In the genomic region with DNA sequence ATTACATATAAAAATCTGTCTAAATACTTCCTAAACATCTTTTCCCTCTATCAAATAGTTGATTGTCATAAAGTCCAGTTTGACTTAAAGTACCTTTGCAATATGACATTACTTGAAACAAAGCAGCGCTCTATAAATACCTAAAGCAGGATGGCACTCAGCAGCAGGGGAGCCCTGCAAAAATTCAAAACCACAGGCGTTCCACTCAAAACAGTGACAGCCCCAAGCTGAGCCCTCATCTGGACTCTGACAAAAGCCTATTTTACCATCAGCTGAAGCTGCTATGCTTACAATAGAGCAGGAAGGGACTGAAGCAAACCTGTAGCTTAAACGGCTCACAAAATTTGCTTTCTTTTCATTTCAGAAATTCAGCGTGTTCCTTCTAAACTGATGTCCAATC, we compare ENCODE assay signal across 35 cellular contexts. TPM values are rescaled to one million over a fixed set of nuclear protein-coding genes. Genes with fewer than 3 reads are reported as not detected.
"Had no signal": no experiment of that assay in that cellular context is flagged by ENCODE, and none has a peak within 500 bp of the region (broad histone marks: within the 10 kb centered on the region; RNA-seq: fewer than 3 reads in every experiment).

No MANE protein-coding gene starts in this region.

- H3K9me3 Mint-ChIP-seq: endodermal cell, mesothelial cell of epicardium, neural crest cell had no signal

- H3K4me3 Mint-ChIP-seq: endodermal cell; mesothelial cell of epicardium; naive B cell; natural killer cell treated with Interleukin-12 subunit alpha and Interleukin-12 subunit beta and Interleukin-15 and Interleukin-18, amount 100 ng/mL, for 72 hours; neural crest cell; stimulated activated naive CD8-positive, alpha-beta T cell treated with anti-CD3 and anti-CD28 coated beads, Interleukin-15, amount 100 ng/mL, for 72 hours had no signal

- H3K27ac ChIP-seq: epithelial cell of prostate, gastrocnemius medialis, lower lobe of right lung, prostate gland, right atrium auricular region, suprapubic skin, transverse colon, upper lobe of right lung, uterus had no signal

- H3K4me1 ChIP-seq: gastrocnemius medialis, lower lobe of right lung, prostate gland, right atrium auricular region, suprapubic skin, transverse colon, upper lobe of right lung, uterus had no signal

- FAIRE-seq: keratinocyte had no signal

- H3K36me3 Mint-ChIP-seq: mesothelial cell of epicardium; naive B cell; natural killer cell treated with Interleukin-12 subunit alpha and Interleukin-12 subunit beta and Interleukin-15 and Interleukin-18, amount 100 ng/mL, for 72 hours had no signal

- H3K4me3 ChIP-seq: gastrocnemius medialis, lower lobe of right lung, mucosa of descending colon, prostate gland, right atrium auricular region, smooth muscle cell, suprapubic skin, transverse colon, upper lobe of right lung, uterus had no signal

- H3K4me1 Mint-ChIP-seq: endodermal cell; mesothelial cell of epicardium; naive B cell; neural crest cell; stimulated activated naive CD8-positive, alpha-beta T cell treated with anti-CD3 and anti-CD28 coated beads, Interleukin-15, amount 100 ng/mL, for 72 hours had no signal

- H3K27me3 Mint-ChIP-seq: naive B cell; natural killer cell treated with Interleukin-12 subunit alpha and Interleukin-12 subunit beta and Interleukin-15 and Interleukin-18, amount 100 ng/mL, for 72 hours; stimulated activated naive CD8-positive, alpha-beta T cell treated with anti-CD3 and anti-CD28 coated beads, Interleukin-15, amount 100 ng/mL, for 72 hours had no signal

- DNase-seq: cortex of kidney; effector CD4-positive, alpha-beta T cell; endodermal cell; foreskin fibroblast; gastrocnemius medialis; head of caudate nucleus; left ventricle myocardium superior; lower lobe of right lung; mucosa of descending colon; naive B cell; nucleus accumbens; stimulated activated CD4-positive, alpha-beta T cell treated with anti-CD3 and anti-CD28 coated beads, Interleukin-12 subunit alpha, Interleukin-12 subunit beta, amount 100 ng/mL, for 4 hours; stimulated activated CD4-positive, alpha-beta T cell treated with anti-CD3 and anti-CD28 coated beads, Interleukin-1b, Interleukin-23, amount 100 ng/mL, for 48 hours; stimulated activated CD4-positive, alpha-beta T cell treated with anti-CD3 and anti-CD28 coated beads, Interleukin-4, amount 100 ng/mL, for 1 hour; stimulated activated CD8-positive, alpha-beta memory T cell treated with anti-CD3 and anti-CD28 coated beads, Interleukin-4, amount 100 ng/mL, for 48 hours; stimulated activated naive CD4-positive, alpha-beta T cell; stimulated activated naive CD8-positive, alpha-beta T cell treated with anti-CD3 and anti-CD28 coated beads, Interleukin-15, amount 100 ng/mL, for 72 hours; transverse colon; upper lobe of right lung; uterus had no signal

- H3K4me2 ChIP-seq: smooth muscle cell had no signal

- ATAC-seq: esophagus mucosa; gastrocnemius medialis; left ventricle myocardium superior; lower lobe of right lung; mucosa of descending colon; natural killer cell treated with Interleukin-12 subunit alpha and Interleukin-12 subunit beta and Interleukin-15 and Interleukin-18, amount 100 ng/mL, for 72 hours; sciatic nerve; stimulated activated naive CD8-positive, alpha-beta T cell treated with anti-CD3 and anti-CD28 coated beads, Interleukin-15, amount 100 ng/mL, for 72 hours; upper lobe of right lung had no signal

- H3K36me3 ChIP-seq: gastrocnemius medialis, lower lobe of right lung, prostate gland, right atrium auricular region, suprapubic skin, transverse colon, upper lobe of right lung, uterus had no signal

- H3K27me3 ChIP-seq: gastrocnemius medialis, right atrium auricular region, suprapubic skin, transverse colon, upper lobe of right lung, uterus had no signal

- H3K27ac Mint-ChIP-seq: endodermal cell; mesothelial cell of epicardium; naive B cell; natural killer cell treated with Interleukin-12 subunit alpha and Interleukin-12 subunit beta and Interleukin-15 and Interleukin-18, amount 100 ng/mL, for 72 hours; stimulated activated naive CD8-positive, alpha-beta T cell treated with anti-CD3 and anti-CD28 coated beads, Interleukin-15, amount 100 ng/mL, for 72 hours had no signal

- H3K9me3 ChIP-seq: gastrocnemius medialis, lower lobe of right lung, mucosa of descending colon, prostate gland, right atrium auricular region, suprapubic skin, transverse colon, upper lobe of right lung, uterus had no signal

RNA-seq across cellular contexts. Expression of a gene that starts 11.5 kb away (rescaled TPM):
- total RNA-seq: dermis microvascular lymphatic vessel endothelial cell; endodermal cell; esophagus mucosa; gastrocnemius medialis; glomerular endothelial cell; left ventricle myocardium superior; lower lobe of right lung; mesothelial cell of epicardium; mucosa of descending colon; natural killer cell treated with Interleukin-12 subunit alpha and Interleukin-12 subunit beta and Interleukin-15 and Interleukin-18, amount 100 ng/mL, for 72 hours; neural crest cell; osteocyte; right atrium auricular region; sciatic nerve; smooth muscle cell; suprapubic skin; transverse colon; upper lobe of right lung; uterus had no signal
- polyA plus RNA-seq: keratinocyte, smooth muscle cell, thymus had no signal
